8 cellular contexts compared by ENCODE assay signal in genomic region chr17:3710951-3711383, GRCh38. TPM values are rescaled to one million over a fixed set of nuclear protein-coding genes. Genes with fewer than 3 reads are reported as not detected.
DNase-seq lines count a peak whose midpoint lies in the region; ATAC-seq and TF ChIP-seq lines count a peak whose summit lies in the region.

No MANE protein-coding gene starts in this region.

- H3K27ac ChIP-seq in CD8-positive, alpha-beta T cell (ENCODE audit: low read depth, low read length) = no peak overlapping the region
- no peak overlapping the region for H3K27ac ChIP-seq in A673 (ENCODE audit: low read depth, low read length, poor library complexity, severe bottlenecking)

- H3K4me1 Mint-ChIP-seq in CD8-positive, alpha-beta T cell (ENCODE audit: low read depth) = peaks cover 38% of the 10 kb centered on the region

- intact Hi-C loops in CD8-positive, alpha-beta T cell (cut with DNase I, micrococcal nuclease) = loop anchor here (1.0 to 10.0 kb wide), 5 partner anchors 12 to 434 kb away; partner anchors contain the start of genes HASPIN (in 2 of the 2), CYB5D2 (in 1 of the 2), EMC6 (in 1 of the 2) and TAX1BP3 (in 1 of the 2)
- intact Hi-C loops in A673 (cut with micrococcal nuclease; ENCODE audit: unreplicated experiment) = no loop called here

- DNase-seq in CD8-positive, alpha-beta T cell = peak; percentile 30 to 82 (median 67)
- peak; percentile 38 for DNase-seq in HT-29 (ENCODE audit: low spot score)
- peak; percentile 71 to 73 for DNase-seq in activated CD4-positive, alpha-beta T cell treated with anti-CD3 and anti-CD28 coated beads for 4 hours
- peak; percentile 64 for DNase-seq in fibroblast of mammary gland (ENCODE audit: low read depth)
- DNase-seq in stimulated activated CD8-positive, alpha-beta memory T cell treated with anti-CD3 and anti-CD28 coated beads, Interleukin-4, amount 100 ng/mL, for 4 hours (ENCODE audit: low read depth in 2 of 2, low spot score in 1 of 2) = peak; percentile 28 to 53
- DNase-seq in NCI-H774 (lab: John Stamatoyannopoulos, UW) = no peak
- no peak for DNase-seq in A673 (ENCODE audit: low spot score)

- peak overlapping the region; percentile 37 for H3K4me3 Mint-ChIP-seq in CD8-positive, alpha-beta T cell

- CTCF ChIA-PET in CD8-positive, alpha-beta T cell (lab: Charles Lee) = interaction anchor here (0.6 to 2.2 kb wide), 6 partner anchors 12 to 94 kb away, joined by 3 to 10 read pairs (median 5); no protein-coding TSS in a partner anchor
- CTCF ChIA-PET in A673 (lab: Charles Lee) = no interaction called here

- peak; percentile 97 for ATAC-seq in CD8-positive, alpha-beta T cell
- ATAC-seq in GM21423 (IDR thresholded peaks at IDR 0.05; ENCODE audit: unreplicated experiment) = peak; percentile 90

- POLR2A ChIA-PET in CD8-positive, alpha-beta T cell (lab: Charles Lee) = interaction anchor here (0.6 to 4.3 kb wide), 5 partner anchors 10 to 55 kb away, joined by 3 to 26 read pairs (median 3); partner anchors contain the start of genes HASPIN and P2RX5
- POLR2A ChIA-PET in A673 (lab: Charles Lee; ENCODE audit: low non-redundant PET) = no interaction called here

- H3K27me3 Mint-ChIP-seq in CD8-positive, alpha-beta T cell (ENCODE audit: low read depth) = no peaks in the 10 kb centered on the region

- TF ChIP-seq CTCF in CD8-positive, alpha-beta T cell (IDR thresholded peaks at IDR 0.05) = no peak
- TF ChIP-seq CTCF in fibroblast of mammary gland (conservative IDR thresholded peaks at IDR 0.05; ENCODE audit: control insufficient read depth, insufficient read depth, low read depth, low read length) (no peak), A673 (conservative IDR thresholded peaks at IDR 0.05; ENCODE audit: low read depth, low read length) (no peak)

- no TSS peak for BruUV-seq in A673 (replicated peaks; lab: Mats Ljungman, UMichigan)

- H3K36me3 Mint-ChIP-seq in CD8-positive, alpha-beta T cell = peaks cover 20% of the 10 kb centered on the region

- no peaks in the 10 kb centered on the region for H3K9me3 Mint-ChIP-seq in CD8-positive, alpha-beta T cell

- peaks cover 31% of the 10 kb centered on the region for H3K4me1 ChIP-seq in CD8-positive, alpha-beta T cell (ENCODE audit: insufficient read depth, low read length)
- H3K4me1 ChIP-seq in A673 (ENCODE audit: insufficient read depth, low read length, poor library complexity, severe bottlenecking) = no peaks in the 10 kb centered on the region

- H3K27ac Mint-ChIP-seq in CD8-positive, alpha-beta T cell = peak overlapping the region; percentile 86

- H3K4me3 ChIP-seq in CD8-positive, alpha-beta T cell (ENCODE audit: low read depth, low read length) = no peak overlapping the region
- H3K4me3 ChIP-seq in fibroblast of mammary gland (ENCODE audit: control insufficient read depth, low read depth, low read length) (no peak overlapping the region), A673 (ENCODE audit: low read depth, low read length, poor library complexity, severe bottlenecking) (no peak overlapping the region)

- no peaks in the 10 kb centered on the region for H3K9me3 ChIP-seq in CD8-positive, alpha-beta T cell (ENCODE audit: low read length)
- H3K9me3 ChIP-seq in A673 (ENCODE audit: low read depth, low read length, poor library complexity, severe bottlenecking) = no peaks in the 10 kb centered on the region

- H3K36me3 ChIP-seq in CD8-positive, alpha-beta T cell (ENCODE audit: insufficient read depth, low read length) = peaks cover 12% of the 10 kb centered on the region
- peaks cover 14% of the 10 kb centered on the region for H3K36me3 ChIP-seq in A673 (ENCODE audit: insufficient read depth, low read length, poor library complexity, severe bottlenecking)

- no peaks in the 10 kb centered on the region for H3K27me3 ChIP-seq in CD8-positive, alpha-beta T cell (ENCODE audit: insufficient read depth, low read length)
- H3K27me3 ChIP-seq in A673 (replicated peaks; ENCODE audit: insufficient read depth, low read depth, low read length, poor library complexity) = no peaks in the 10 kb centered on the region

RNA-seq across cellular contexts. Expression of gene HASPIN, which starts 12.7 kb away (rescaled TPM):
- total RNA-seq in CD8-positive, alpha-beta T cell = under 1 TPM; 0.38 to 0.58 TPM
- total RNA-seq in HT-29 (2014; rRNA removed; shearing (Covaris generic)) = 13.1 and 17.1 TPM in 2 replicates
- 30.1 and 31.4 TPM in 2 replicates for total RNA-seq in A673 (2021)

RNA-seq across cellular contexts. Expression of gene P2RX5, which starts 15.0 kb away (rescaled TPM):
- 10 to 100 TPM; 15.3 to 18.7 TPM for total RNA-seq in CD8-positive, alpha-beta T cell
- total RNA-seq in HT-29 (2014; rRNA removed; shearing (Covaris generic)) = 0.23 TPM in 1 of 2 replicates, not detected in the other
- total RNA-seq in A673 (2021) = 0.45 and 1.4 TPM in 2 replicates

RNA-seq across cellular contexts. Expression of gene EMC6, which starts 42.4 kb away (rescaled TPM):
- 10 to 100 TPM; 39.4 to 41.6 TPM for total RNA-seq in CD8-positive, alpha-beta T cell
- 35.5 and 54.7 TPM in 2 replicates for total RNA-seq in HT-29 (2014; rRNA removed; shearing (Covaris generic))
- total RNA-seq in A673 (2021) = 68.7 and 70.9 TPM in 2 replicates

RNA-seq across cellular contexts. Expression of gene TAX1BP3, which starts 42.6 kb away (rescaled TPM):
- total RNA-seq in CD8-positive, alpha-beta T cell = 1 to 10 TPM; 5.5 to 5.8 TPM
- total RNA-seq in HT-29 (2014; rRNA removed; shearing (Covaris generic)) = 121 and 128 TPM in 2 replicates
- 79.0 and 92.5 TPM in 2 replicates for total RNA-seq in A673 (2021)

Comparison
In these comparisons a context has a peak if more than half of its experiments do, and no peak if none do; other contexts are left out.
1. DNase-seq: peak in CD8-positive, alpha-beta T cell (7 of 7), HT-29 (single experiment), activated CD4-positive, alpha-beta T cell treated with anti-CD3 and anti-CD28 coated beads for 4 hours (2 of 2), fibroblast of mammary gland (single experiment) and stimulated activated CD8-positive, alpha-beta memory T cell treated with anti-CD3 and anti-CD28 coated beads, Interleukin-4, amount 100 ng/mL, for 4 hours (2 of 2); none in NCI-H774 (single experiment) and A673 (single experiment).